19 cellular contexts compared by ENCODE assay signal in genomic region chr9:70452365-70452764, GRCh38.
"Had no signal": no experiment of that assay in that cellular context is flagged by ENCODE, and none has a peak within 500 bp of the region (broad histone marks: within the 10 kb centered on the region; RNA-seq: fewer than 3 reads in every experiment).

No MANE protein-coding gene starts in this region.

- H3K4me1 ChIP-seq: SJCRH30 had no signal

- H3K36me3 ChIP-seq: SJCRH30 had no signal

- H3K9me3 ChIP-seq: SJCRH30 had no signal

- H3K27me3 ChIP-seq: SJCRH30 had no signal

- DNase-seq: KBM-7, NCI-H1092, NCI-H1105 treated with DMSO at 0.1 percent for 48 hours, NCI-H1417 treated with DMSO at 0.1 percent for 48 hours, NCI-H146, NCI-H1694 treated with DMSO at 0.1 percent for 48 hours, NCI-H1930, NCI-H2081, NCI-H2107, NCI-H345, NCI-H446 treated with DMSO at 0.1 percent for 48 hours, NCI-H510A treated with DMSO at 0.1 percent for 48 hours, NCI-H526, NCI-H82, RPMI8226, SHP77 treated with DMSO at 0.1 percent for 48 hours, SJCRH30 had no signal

- H3K4me3 ChIP-seq: SJCRH30 had no signal

- H3K27ac ChIP-seq: HL-60, SJCRH30 had no signal

- ATAC-seq: SK-N-SH treated with all-trans-retinoic acid at 6 μM for 48 hours had no signal
